Comparison of ENCODE assay signal across 26 cellular contexts in genomic region chr12:126914170-126914796, GRCh38.
"Had no signal": no experiment of that assay in that cellular context is flagged by ENCODE, and none has a peak within 500 bp of the region (broad histone marks: within the 10 kb centered on the region; RNA-seq: fewer than 3 reads in every experiment).

No MANE protein-coding gene starts in this region.

- H3K9me3 Mint-ChIP-seq: activated naive CD8-positive, alpha-beta T cell treated with anti-CD3 and anti-CD28 coated beads, Interleukin-2, amount 10 ng/mL, durations not matched to agents 7 days and 5 days had no signal

- H3K27me3 ChIP-seq: adrenal gland, breast epithelium had no signal

- H3K27ac Mint-ChIP-seq: activated CD4-positive, alpha-beta memory T cell treated with anti-CD3 and anti-CD28 coated beads, Interleukin-2, amount 10 ng/mL, durations not matched to agents 7 days and 5 days; activated CD4-positive, alpha-beta T cell treated with anti-CD3 and anti-CD28 coated beads for 36 hours; activated naive CD8-positive, alpha-beta T cell treated with anti-CD3 and anti-CD28 coated beads, Interleukin-2, amount 10 ng/mL, durations not matched to agents 7 days and 5 days; activated T-helper 2 cell treated with anti-CD3 and anti-CD28 coated beads, Interferon-gamma antibody, Interleukin-2, Interleukin-4, amounts not matched to agents 10 μg/mL and 5 μg/mL and 100 μg/mL, durations not matched to agents 14 hours and 24 hours and 36 hours; T-cell had no signal

- H3K4me3 ChIP-seq: adrenal gland, breast epithelium, SK-N-MC had no signal

- H3K27ac ChIP-seq: adrenal gland, breast epithelium, SK-N-MC, WERI-Rb-1 had no signal

- H3K27me3 Mint-ChIP-seq: activated CD4-positive, alpha-beta memory T cell treated with anti-CD3 and anti-CD28 coated beads, Interleukin-2, amount 10 ng/mL, durations not matched to agents 7 days and 5 days; activated naive CD8-positive, alpha-beta T cell treated with anti-CD3 and anti-CD28 coated beads, Interleukin-2, amount 10 ng/mL, durations not matched to agents 7 days and 5 days had no signal

- ATAC-seq: activated CD4-positive, alpha-beta T cell treated with anti-CD3 and anti-CD28 coated beads for 36 hours; Right ventricle myocardium inferior; T-cell had no signal

- H3K36me3 Mint-ChIP-seq: activated naive CD8-positive, alpha-beta T cell treated with anti-CD3 and anti-CD28 coated beads, Interleukin-2, amount 10 ng/mL, durations not matched to agents 7 days and 5 days; T-cell had no signal

- DNase-seq: activated CD4-positive, alpha-beta memory T cell treated with anti-CD3 and anti-CD28 coated beads, Interleukin-2, amount 10 ng/mL, durations not matched to agents 7 days and 5 days; activated CD4-positive, alpha-beta T cell treated with anti-CD3 and anti-CD28 coated beads for 36 hours; activated CD4-positive, alpha-beta T cell treated with anti-CD3 and anti-CD28 coated beads, Interleukin-2, amount 50 U/mL, for 1 hour; activated gamma-delta T cell treated with Interleukin-2 at 50 U/mL for 16 hours; activated naive CD4-positive, alpha-beta T cell treated with anti-CD3 and anti-CD28 coated beads, Interleukin-2, amount 50 U/mL, for 16 hours; activated naive CD8-positive, alpha-beta T cell treated with anti-CD3 and anti-CD28 coated beads, Interleukin-2, amount 10 ng/mL, durations not matched to agents 7 days and 5 days; activated T-cell treated with anti-CD3 and anti-CD28 coated beads for 4 hours; activated T-cell treated with anti-CD3 and anti-CD28 coated beads, Interleukin-2, amount 50 U/mL, for 48 hours; adrenal gland; anterior cingulate cortex; caudate nucleus; NCI-H1048; NCI-H146; NCI-H187 treated with DMSO at 0.1 percent for 48 hours; NCI-H2171; NCI-H2227 treated with DMSO at 0.1 percent for 48 hours; NCI-H446 treated with DMSO at 0.1 percent for 48 hours; NCI-H524 treated with DMSO at 0.1 percent for 48 hours; NCI-H82; RPMI8226; T-cell; WERI-Rb-1 had no signal

- H3K36me3 ChIP-seq: adrenal gland, breast epithelium, WERI-Rb-1 had no signal

- H3K9me3 ChIP-seq: adrenal gland, breast epithelium had no signal

- H3K4me3 Mint-ChIP-seq: activated CD4-positive, alpha-beta memory T cell treated with anti-CD3 and anti-CD28 coated beads, Interleukin-2, amount 10 ng/mL, durations not matched to agents 7 days and 5 days; activated CD4-positive, alpha-beta T cell treated with anti-CD3 and anti-CD28 coated beads for 36 hours; activated naive CD8-positive, alpha-beta T cell treated with anti-CD3 and anti-CD28 coated beads, Interleukin-2, amount 10 ng/mL, durations not matched to agents 7 days and 5 days; T-cell had no signal

- H3K4me1 Mint-ChIP-seq: activated CD4-positive, alpha-beta memory T cell treated with anti-CD3 and anti-CD28 coated beads, Interleukin-2, amount 10 ng/mL, durations not matched to agents 7 days and 5 days; activated CD4-positive, alpha-beta T cell treated with anti-CD3 and anti-CD28 coated beads for 36 hours; activated naive CD8-positive, alpha-beta T cell treated with anti-CD3 and anti-CD28 coated beads, Interleukin-2, amount 10 ng/mL, durations not matched to agents 7 days and 5 days; T-cell had no signal

- H3K4me1 ChIP-seq: adrenal gland, breast epithelium had no signal
